Comparison of ENCODE assay signal across 1 cellular context in genomic region chr17:49997773-49998703, GRCh38.
TF ChIP-seq lines count a peak whose summit lies in the region.

No MANE protein-coding gene starts in this region.

TF ChIP-seq in HepG2, 621 proteins besides CTCF, POLR2A, EP300 and RAD21 (continued from another document and continues in another):
- TF ChIP-seq, protein P1, sequence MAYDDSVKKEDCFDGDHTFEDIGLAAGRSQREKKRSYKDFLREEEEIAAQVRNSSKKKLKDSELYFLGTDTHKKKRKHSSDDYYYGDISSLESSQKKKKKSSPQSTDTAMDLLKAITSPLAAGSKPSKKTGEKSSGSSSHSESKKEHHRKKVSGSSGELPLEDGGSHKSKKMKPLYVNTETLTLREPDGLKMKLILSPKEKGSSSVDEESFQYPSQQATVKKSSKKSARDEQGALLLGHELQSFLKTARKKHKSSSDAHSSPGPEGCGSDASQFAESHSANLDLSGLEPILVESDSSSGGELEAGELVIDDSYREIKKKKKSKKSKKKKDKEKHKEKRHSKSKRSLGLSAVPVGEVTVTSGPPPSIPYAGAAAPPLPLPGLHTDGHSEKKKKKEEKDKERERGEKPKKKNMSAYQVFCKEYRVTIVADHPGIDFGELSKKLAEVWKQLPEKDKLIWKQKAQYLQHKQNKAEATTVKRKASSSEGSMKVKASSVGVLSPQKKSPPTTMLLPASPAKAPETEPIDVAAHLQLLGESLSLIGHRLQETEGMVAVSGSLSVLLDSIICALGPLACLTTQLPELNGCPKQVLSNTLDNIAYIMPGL (CRISPR knock-in tag; IDR thresholded peaks at IDR 0.05; ENCODE audit: borderline replicate concordance in 1 of 2, low read depth in 1 of 2) = peak; percentile 28 to 77; a peak in 1 of 4 replicates
- TF ChIP-seq KDM2A (CRISPR knock-in tag; IDR thresholded peaks at IDR 0.05; ENCODE audit: borderline replicate concordance, low read depth) (peak; percentile 80), ZBTB34 (CRISPR knock-in tag; IDR thresholded peaks at IDR 0.05) (no peak), BHLHE40 (IDR thresholded peaks at IDR 0.05; ENCODE audit: low read length) (peak; percentile 43; the same call in 1 of the 2 replicates), KDM5A (IDR thresholded peaks at IDR 0.05; ENCODE audit: borderline replicate concordance, low read length) (no peak), ZFYVE20 (CRISPR knock-in tag; IDR thresholded peaks at IDR 0.05; ENCODE audit: borderline replicate concordance, low read depth) (no peak), SAP130 (CRISPR knock-in tag; IDR thresholded peaks at IDR 0.05; ENCODE audit: low read depth) (peak; percentile 56; the same call in 1 of the 2 replicates), HNRNPLL (IDR thresholded peaks at IDR 0.05; ENCODE audit: low read depth, low read length, poor library complexity, severe bottlenecking) (no peak), ZNF292 (CRISPR knock-in tag; IDR thresholded peaks at IDR 0.05; ENCODE audit: borderline replicate concordance, low read depth) (0 out of 2 replicates have a peak, but pooled peaks have one; percentile 31), ZNF562 (CRISPR knock-in tag; IDR thresholded peaks at IDR 0.05; ENCODE audit: borderline replicate concordance) (no peak), BRD4 (CRISPR knock-in tag; IDR thresholded peaks at IDR 0.05) (peak; percentile 37; the same call in 1 of the 2 replicates), ZNF30 (CRISPR knock-in tag; IDR thresholded peaks at IDR 0.05) (no peak), MAFK (conservative IDR thresholded peaks at IDR 0.05 in 1 of 2, IDR thresholded peaks at IDR 0.05 in 1 of 2; ENCODE audit: low read length in 2 of 2) (0 out of 4 replicates have a peak, but pooled peaks of 1 of the 2 experiments have one; percentile 1), NONO (IDR thresholded peaks at IDR 0.05) (no peak), NONO (CRISPR knock-in tag; conservative IDR thresholded peaks at IDR 0.05) (peak; percentile 34; the same call in 1 of the 2 replicates), ZNF766 (CRISPR knock-in tag; IDR thresholded peaks at IDR 0.05; ENCODE audit: borderline replicate concordance) (no peak), SMC3 (IDR thresholded peaks at IDR 0.05; ENCODE audit: low read length) (peak; percentile 96), PHB2 (IDR thresholded peaks at IDR 0.05; ENCODE audit: partially characterized antibody) (no peak), MAFF (IDR thresholded peaks at IDR 0.05; ENCODE audit: low read depth, low read length) (peak; percentile 9; the same call in 1 of the 2 replicates), ARNTL (CRISPR knock-in tag; IDR thresholded peaks at IDR 0.05) (0 out of 2 replicates have a peak, but pooled peaks have one; percentile 50), MTA1 (CRISPR knock-in tag; IDR thresholded peaks at IDR 0.05; ENCODE audit: borderline replicate concordance) (no peak), MED8 (CRISPR knock-in tag; IDR thresholded peaks at IDR 0.05; ENCODE audit: insufficient replicate concordance) (no peak), CHCHD3 (CRISPR knock-in tag; IDR thresholded peaks at IDR 0.05) (no peak), ZNF879 (CRISPR knock-in tag; IDR thresholded peaks at IDR 0.05) (no peak), MLLT10 (CRISPR knock-in tag; IDR thresholded peaks at IDR 0.05) (no peak), CC2D1A (CRISPR knock-in tag; IDR thresholded peaks at IDR 0.05) (0 out of 2 replicates have a peak, but pooled peaks have one; percentile 30), MZF1 (CRISPR knock-in tag; IDR thresholded peaks at IDR 0.05; ENCODE audit: borderline replicate concordance) (no peak), GATAD1 (CRISPR knock-in tag; IDR thresholded peaks at IDR 0.05) (peak; percentile 61), HNRNPL (IDR thresholded peaks at IDR 0.05; ENCODE audit: low read depth, low read length) (peak; percentile 95), ZBTB3 (CRISPR knock-in tag; IDR thresholded peaks at IDR 0.05; ENCODE audit: borderline replicate concordance, low read depth) (no peak), ZFP1 (CRISPR knock-in tag; IDR thresholded peaks at IDR 0.05) (no peak), SNAPC2 (CRISPR knock-in tag; IDR thresholded peaks at IDR 0.05) (0 out of 2 replicates have a peak, but pooled peaks have one; percentile 24), RFXAP (CRISPR knock-in tag; IDR thresholded peaks at IDR 0.05; ENCODE audit: borderline replicate concordance) (no peak), ELF1 (CRISPR knock-in tag; IDR thresholded peaks at IDR 0.05) (peak; percentile 99), ZNF558 (CRISPR knock-in tag; IDR thresholded peaks at IDR 0.05; ENCODE audit: borderline replicate concordance) (no peak), ZNF543 (CRISPR knock-in tag; IDR thresholded peaks at IDR 0.05) (peak; percentile 60), ZNF883 (CRISPR knock-in tag; IDR thresholded peaks at IDR 0.05; ENCODE audit: not compliant biosample characterization) (peak; percentile 34), IRF9 (CRISPR knock-in tag; IDR thresholded peaks at IDR 0.05; ENCODE audit: borderline replicate concordance) (0 out of 2 replicates have a peak, but pooled peaks have one; percentile 11), UBTF (CRISPR knock-in tag; IDR thresholded peaks at IDR 0.05) (peak; percentile 47; the same call in 1 of the 2 replicates)
- TF ChIP-seq, protein P2, sequence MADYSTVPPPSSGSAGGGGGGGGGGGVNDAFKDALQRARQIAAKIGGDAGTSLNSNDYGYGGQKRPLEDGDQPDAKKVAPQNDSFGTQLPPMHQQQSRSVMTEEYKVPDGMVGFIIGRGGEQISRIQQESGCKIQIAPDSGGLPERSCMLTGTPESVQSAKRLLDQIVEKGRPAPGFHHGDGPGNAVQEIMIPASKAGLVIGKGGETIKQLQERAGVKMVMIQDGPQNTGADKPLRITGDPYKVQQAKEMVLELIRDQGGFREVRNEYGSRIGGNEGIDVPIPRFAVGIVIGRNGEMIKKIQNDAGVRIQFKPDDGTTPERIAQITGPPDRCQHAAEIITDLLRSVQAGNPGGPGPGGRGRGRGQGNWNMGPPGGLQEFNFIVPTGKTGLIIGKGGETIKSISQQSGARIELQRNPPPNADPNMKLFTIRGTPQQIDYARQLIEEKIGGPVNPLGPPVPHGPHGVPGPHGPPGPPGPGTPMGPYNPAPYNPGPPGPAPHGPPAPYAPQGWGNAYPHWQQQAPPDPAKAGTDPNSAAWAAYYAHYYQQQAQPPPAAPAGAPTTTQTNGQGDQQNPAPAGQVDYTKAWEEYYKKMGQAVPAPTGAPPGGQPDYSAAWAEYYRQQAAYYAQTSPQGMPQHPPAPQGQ (CRISPR knock-in tag; IDR thresholded peaks at IDR 0.05; ENCODE audit: borderline replicate concordance) = 0 out of 2 replicates have a peak, but pooled peaks have one; percentile 34
- TF ChIP-seq, protein P3, sequence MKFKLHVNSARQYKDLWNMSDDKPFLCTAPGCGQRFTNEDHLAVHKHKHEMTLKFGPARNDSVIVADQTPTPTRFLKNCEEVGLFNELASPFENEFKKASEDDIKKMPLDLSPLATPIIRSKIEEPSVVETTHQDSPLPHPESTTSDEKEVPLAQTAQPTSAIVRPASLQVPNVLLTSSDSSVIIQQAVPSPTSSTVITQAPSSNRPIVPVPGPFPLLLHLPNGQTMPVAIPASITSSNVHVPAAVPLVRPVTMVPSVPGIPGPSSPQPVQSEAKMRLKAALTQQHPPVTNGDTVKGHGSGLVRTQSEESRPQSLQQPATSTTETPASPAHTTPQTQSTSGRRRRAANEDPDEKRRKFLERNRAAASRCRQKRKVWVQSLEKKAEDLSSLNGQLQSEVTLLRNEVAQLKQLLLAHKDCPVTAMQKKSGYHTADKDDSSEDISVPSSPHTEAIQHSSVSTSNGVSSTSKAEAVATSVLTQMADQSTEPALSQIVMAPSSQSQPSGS (CRISPR knock-in tag; IDR thresholded peaks at IDR 0.05) = peak; percentile 45; the same call in 1 of the 2 replicates
- TF ChIP-seq, protein P4, sequence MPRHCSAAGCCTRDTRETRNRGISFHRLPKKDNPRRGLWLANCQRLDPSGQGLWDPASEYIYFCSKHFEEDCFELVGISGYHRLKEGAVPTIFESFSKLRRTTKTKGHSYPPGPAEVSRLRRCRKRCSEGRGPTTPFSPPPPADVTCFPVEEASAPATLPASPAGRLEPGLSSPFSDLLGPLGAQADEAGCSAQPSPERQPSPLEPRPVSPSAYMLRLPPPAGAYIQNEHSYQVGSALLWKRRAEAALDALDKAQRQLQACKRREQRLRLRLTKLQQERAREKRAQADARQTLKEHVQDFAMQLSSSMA (CRISPR knock-in tag; IDR thresholded peaks at IDR 0.05) = 0 out of 2 replicates have a peak, but pooled peaks have one; percentile 41
- TF ChIP-seq, protein P5, sequence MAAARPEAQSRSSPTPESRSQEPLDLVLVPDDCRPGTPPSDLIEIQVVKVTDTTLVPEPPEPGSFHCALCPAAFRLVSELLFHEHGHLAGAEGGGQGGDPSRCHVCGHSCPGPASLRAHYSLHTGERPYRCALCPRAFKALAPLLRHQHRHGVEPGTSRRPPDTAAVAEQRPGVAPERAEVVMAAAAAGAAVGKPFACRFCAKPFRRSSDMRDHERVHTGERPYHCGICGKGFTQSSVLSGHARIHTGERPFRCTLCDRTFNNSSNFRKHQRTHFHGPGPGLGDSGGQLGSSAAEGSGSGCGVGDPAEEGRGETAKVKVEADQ (CRISPR knock-in tag; IDR thresholded peaks at IDR 0.05; ENCODE audit: borderline replicate concordance) = 0 out of 2 replicates have a peak, but pooled peaks have one; percentile 69
- TF ChIP-seq, protein P6, sequence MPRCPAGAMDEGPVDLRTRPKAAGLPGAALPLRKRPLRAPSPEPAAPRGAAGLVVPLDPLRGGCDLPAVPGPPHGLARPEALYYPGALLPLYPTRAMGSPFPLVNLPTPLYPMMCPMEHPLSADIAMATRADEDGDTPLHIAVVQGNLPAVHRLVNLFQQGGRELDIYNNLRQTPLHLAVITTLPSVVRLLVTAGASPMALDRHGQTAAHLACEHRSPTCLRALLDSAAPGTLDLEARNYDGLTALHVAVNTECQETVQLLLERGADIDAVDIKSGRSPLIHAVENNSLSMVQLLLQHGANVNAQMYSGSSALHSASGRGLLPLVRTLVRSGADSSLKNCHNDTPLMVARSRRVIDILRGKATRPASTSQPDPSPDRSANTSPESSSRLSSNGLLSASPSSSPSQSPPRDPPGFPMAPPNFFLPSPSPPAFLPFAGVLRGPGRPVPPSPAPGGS (CRISPR knock-in tag; IDR thresholded peaks at IDR 0.05) = 0 out of 2 replicates have a peak, but pooled peaks have one; percentile 66
- TF ChIP-seq, protein P7, sequence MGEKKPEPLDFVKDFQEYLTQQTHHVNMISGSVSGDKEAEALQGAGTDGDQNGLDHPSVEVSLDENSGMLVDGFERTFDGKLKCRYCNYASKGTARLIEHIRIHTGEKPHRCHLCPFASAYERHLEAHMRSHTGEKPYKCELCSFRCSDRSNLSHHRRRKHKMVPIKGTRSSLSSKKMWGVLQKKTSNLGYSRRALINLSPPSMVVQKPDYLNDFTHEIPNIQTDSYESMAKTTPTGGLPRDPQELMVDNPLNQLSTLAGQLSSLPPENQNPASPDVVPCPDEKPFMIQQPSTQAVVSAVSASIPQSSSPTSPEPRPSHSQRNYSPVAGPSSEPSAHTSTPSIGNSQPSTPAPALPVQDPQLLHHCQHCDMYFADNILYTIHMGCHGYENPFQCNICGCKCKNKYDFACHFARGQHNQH (CRISPR knock-in tag; IDR thresholded peaks at IDR 0.05) = peak; percentile 52; the same call in 1 of the 2 replicates
- TF ChIP-seq, protein P8, sequence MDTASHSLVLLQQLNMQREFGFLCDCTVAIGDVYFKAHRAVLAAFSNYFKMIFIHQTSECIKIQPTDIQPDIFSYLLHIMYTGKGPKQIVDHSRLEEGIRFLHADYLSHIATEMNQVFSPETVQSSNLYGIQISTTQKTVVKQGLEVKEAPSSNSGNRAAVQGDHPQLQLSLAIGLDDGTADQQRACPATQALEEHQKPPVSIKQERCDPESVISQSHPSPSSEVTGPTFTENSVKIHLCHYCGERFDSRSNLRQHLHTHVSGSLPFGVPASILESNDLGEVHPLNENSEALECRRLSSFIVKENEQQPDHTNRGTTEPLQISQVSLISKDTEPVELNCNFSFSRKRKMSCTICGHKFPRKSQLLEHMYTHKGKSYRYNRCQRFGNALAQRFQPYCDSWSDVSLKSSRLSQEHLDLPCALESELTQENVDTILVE (CRISPR knock-in tag; IDR thresholded peaks at IDR 0.05) = 0 out of 2 replicates have a peak, but pooled peaks have one; percentile 32
- TF ChIP-seq, protein P9, sequence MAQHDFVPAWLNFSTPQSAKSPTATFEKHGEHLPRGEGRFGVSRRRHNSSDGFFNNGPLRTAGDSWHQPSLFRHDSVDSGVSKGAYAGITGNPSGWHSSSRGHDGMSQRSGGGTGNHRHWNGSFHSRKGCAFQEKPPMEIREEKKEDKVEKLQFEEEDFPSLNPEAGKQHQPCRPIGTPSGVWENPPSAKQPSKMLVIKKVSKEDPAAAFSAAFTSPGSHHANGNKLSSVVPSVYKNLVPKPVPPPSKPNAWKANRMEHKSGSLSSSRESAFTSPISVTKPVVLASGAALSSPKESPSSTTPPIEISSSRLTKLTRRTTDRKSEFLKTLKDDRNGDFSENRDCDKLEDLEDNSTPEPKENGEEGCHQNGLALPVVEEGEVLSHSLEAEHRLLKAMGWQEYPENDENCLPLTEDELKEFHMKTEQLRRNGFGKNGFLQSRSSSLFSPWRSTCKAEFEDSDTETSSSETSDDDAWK (CRISPR knock-in tag; IDR thresholded peaks at IDR 0.05) = no peak
